In genomic region chr1:3504151-3504822, GRCh38 we compare ENCODE assay signal across 10 cellular contexts. TPM values are rescaled to one million over a fixed set of nuclear protein-coding genes. Genes with fewer than 3 reads are reported as not detected.
DNase-seq lines count a peak whose midpoint lies in the region; ATAC-seq and TF ChIP-seq lines count a peak whose summit lies in the region.
"Had no signal": no experiment of that assay in that cellular context is flagged by ENCODE, and none has a peak within 500 bp of the region (broad histone marks: within the 10 kb centered on the region; RNA-seq: fewer than 3 reads in every experiment).

No MANE protein-coding gene starts in this region.

- no peak overlapping the region for H3K4me3 Mint-ChIP-seq in T-cell
- H3K4me3 Mint-ChIP-seq: dendritic cell treated with granulocyte-macrophage colony-stimulating factor and Interleukin-4, amounts not matched to agents 40 ng/mL and 50 ng/mL, for 4 days had no signal

- H3K36me3 ChIP-seq in HCT116 (ENCODE audit: control insufficient read depth in 1 of 2, insufficient read depth in 2 of 2, low read length in 2 of 2): no peaks in the 10 kb centered on the region
- H3K36me3 ChIP-seq in smooth muscle cell (ENCODE audit: low read depth): no peaks in the 10 kb centered on the region

- no TSS peak for BruUV-seq in HCT116 (replicated peaks; lab: Mats Ljungman, UMichigan)

- POLR2A ChIA-PET in HCT116 (lab: Charles Lee): no interaction called here
- POLR2A ChIA-PET in T-cell (lab: Charles Lee): no interaction called here

- no peaks in the 10 kb centered on the region for H3F3A ChIP-seq in smooth muscle cell (ENCODE audit: low read depth)

- DNase-seq in HCT116 (ENCODE audit: low read depth, low spot score) (peak; percentile 48), astrocyte of the hippocampus (ENCODE audit: low read depth, low spot score) (peak; percentile 87), hypothalamus (lab: John Stamatoyannopoulos, UW) (peak in 39 of 51 donors; percentile 5 to 85 (median 57)), smooth muscle cell (lab: John Stamatoyannopoulos, UW; ENCODE audit: unreplicated experiment) (no peak), T-cell (no peak)

- TF ChIP-seq CTCF in HCT116 (IDR thresholded peaks at IDR 0.05 in 2 of 3, conservative IDR thresholded peaks at IDR 0.05 in 1 of 3; ENCODE audit: borderline replicate concordance in 1 of 3, insufficient read depth in 1 of 3, low read depth in 2 of 3, low read length in 2 of 3) (no peak), smooth muscle cell (IDR thresholded peaks at IDR 0.05; ENCODE audit: borderline replicate concordance, insufficient read depth, poor library complexity, severe bottlenecking) (no peak)

- no peaks in the 10 kb centered on the region for H3K79me2 ChIP-seq in HCT116 (ENCODE audit: insufficient read depth, low read length)
- H3K79me2 ChIP-seq in smooth muscle cell (ENCODE audit: low read depth): no peaks in the 10 kb centered on the region
- H3K79me2 ChIP-seq: parathyroid adenoma had no signal

- RAD21 ChIA-PET in HCT116 (lab: Charles Lee; ENCODE audit: low non-redundant PET in 1 of 2, low total read pairs in 2 of 2, uncharacterized antibody in 2 of 2, unreplicated experiment in 2 of 2): no interaction called here

- H3K9me3 Mint-ChIP-seq in T-cell: no peaks in the 10 kb centered on the region
- H3K9me3 Mint-ChIP-seq: dendritic cell treated with granulocyte-macrophage colony-stimulating factor and Interleukin-4, amounts not matched to agents 40 ng/mL and 50 ng/mL, for 4 days had no signal

- H3K4me1 Mint-ChIP-seq in T-cell: no peaks in the 10 kb centered on the region

- H3K4me3 ChIP-seq in HCT116 (replicated peaks in 1 of 2; ENCODE audit: low read depth in 1 of 2, low read length in 2 of 2) (peak overlapping the region in 1 of 2 experiments; percentile 25; a peak in 1 of 4 replicates), smooth muscle cell (no peak overlapping the region)

- H3K27ac Mint-ChIP-seq in T-cell: no peak overlapping the region
- H3K27ac Mint-ChIP-seq: dendritic cell treated with granulocyte-macrophage colony-stimulating factor and Interleukin-4, amounts not matched to agents 40 ng/mL and 50 ng/mL, for 4 days had no signal

- H3K9me2 ChIP-seq in HCT116 (ENCODE audit: insufficient read depth): no peaks in the 10 kb centered on the region

- H3K9ac ChIP-seq in HCT116 (ENCODE audit: low read length) (peak overlapping the region; percentile 40), smooth muscle cell (ENCODE audit: low read depth) (no peak overlapping the region)
- H3K9ac ChIP-seq: parathyroid adenoma had no signal

- no peak overlapping the region for H2AFZ ChIP-seq in HCT116 (ENCODE audit: low read depth, low read length, poor library complexity, severe bottlenecking)
- H2AFZ ChIP-seq in smooth muscle cell (ENCODE audit: low read depth): no peak overlapping the region
- H2AFZ ChIP-seq: parathyroid adenoma had no signal

- no peaks in the 10 kb centered on the region for H3K9me3 ChIP-seq in HCT116 (ENCODE audit: control insufficient read depth in 1 of 2, insufficient read depth in 1 of 2, low read depth in 1 of 2, low read length in 2 of 2)
- H3K9me3 ChIP-seq in smooth muscle cell (replicated peaks; ENCODE audit: low read depth): no peaks in the 10 kb centered on the region

- H4K20me1 ChIP-seq in HCT116 (ENCODE audit: insufficient read depth) (no peaks in the 10 kb centered on the region), smooth muscle cell (ENCODE audit: low read depth) (peaks cover 6% of the 10 kb centered on the region)

- H3K27ac ChIP-seq in HCT116 (ENCODE audit: low read depth, low read length): no peak overlapping the region; the same call in 1 of the 2 replicates
- peak overlapping the region; percentile 28 for H3K27ac ChIP-seq in smooth muscle cell (ENCODE audit: low read depth)
- H3K27ac ChIP-seq: parathyroid adenoma had no signal

- WGBS in smooth muscle cell (ENCODE audit: low lambda C conversion rate): 78% methylated on average over 27 of the region's 31 CpGs

- no peak for TF ChIP-seq RAD21 in HCT116 (IDR thresholded peaks at IDR 0.05; ENCODE audit: low read depth)

- ATAC-seq in HCT116: peak; percentile 80
- ATAC-seq in HG02588 (IDR thresholded peaks at IDR 0.05; ENCODE audit: unreplicated experiment): no peak
- ATAC-seq in GM18870 (IDR thresholded peaks at IDR 0.05; ENCODE audit: unreplicated experiment): no peak
- ATAC-seq in T-cell (replicated peaks in 1 of 4): no peak
- ATAC-seq in GM18517 (IDR thresholded peaks at IDR 0.05; ENCODE audit: unreplicated experiment): no peak

- H3K27me3 ChIP-seq in HCT116 (ENCODE audit: insufficient read depth, low read length) (no peaks in the 10 kb centered on the region), smooth muscle cell (ENCODE audit: low read depth) (no peaks in the 10 kb centered on the region)

- CTCF ChIA-PET in HCT116 (lab: Charles Lee): no interaction called here
- CTCF ChIA-PET in T-cell (lab: Charles Lee): no interaction called here

- peak overlapping the region; percentile 61 for H3K4me2 ChIP-seq in HCT116 (ENCODE audit: low read length)
- H3K4me2 ChIP-seq in smooth muscle cell: no peak overlapping the region

- H3K36me3 Mint-ChIP-seq in T-cell: peaks cover 9% of the 10 kb centered on the region

- TF ChIP-seq POLR2A in HCT116 (IDR thresholded peaks at IDR 0.05; ENCODE audit: borderline replicate concordance, extremely low read depth, insufficient read depth, insufficient read length): no peak

- peaks cover 7 to 47% of the 10 kb centered on the region in 2 experiments; a peak in 3 of 4 replicates for H3K4me1 ChIP-seq in HCT116 (ENCODE audit: control insufficient read depth in 1 of 2, insufficient read depth in 2 of 2, low read length in 2 of 2)
- H3K4me1 ChIP-seq in smooth muscle cell (ENCODE audit: low read depth): no peaks in the 10 kb centered on the region
- H3K4me1 ChIP-seq: parathyroid adenoma had no signal

- intact Hi-C loops in HCT116 (cut with micrococcal nuclease): no loop called here

- no peaks in the 10 kb centered on the region for H3K27me3 Mint-ChIP-seq in T-cell
- H3K27me3 Mint-ChIP-seq: dendritic cell treated with granulocyte-macrophage colony-stimulating factor and Interleukin-4, amounts not matched to agents 40 ng/mL and 50 ng/mL, for 4 days had no signal

TF ChIP-seq in HCT116, 20 proteins besides CTCF, POLR2A, EP300 and RAD21:
- TF ChIP-seq YY1 (IDR thresholded peaks at IDR 0.05; ENCODE audit: extremely low read depth, insufficient replicate concordance, low read depth, low read length) (peak; percentile 73), POLR2AphosphoS5 (IDR thresholded peaks at IDR 0.05; ENCODE audit: low read depth, low read length) (peak; percentile 57), EZH2phosphoT487 (IDR thresholded peaks at IDR 0.05; ENCODE audit: borderline replicate concordance) (no peak)
TF ChIP-seq in HCT116: peak in this region for 2.

RNA-seq across cellular contexts. Expression of gene ARHGEF16, which starts 49.8 kb away (rescaled TPM):
- total RNA-seq in HCT116 (2021; ENCODE audit: unreplicated experiment): 37.4 TPM
- polyA plus RNA-seq in HCT116 (2012): 29.5 and 34.9 TPM in 2 replicates
- total RNA-seq in smooth muscle cell: 5.0 and 6.9 TPM in 2 replicates
- 4.6 and 9.6 TPM in 2 replicates for polyA plus RNA-seq in smooth muscle cell
- total RNA-seq in T-cell: under 1 TPM in 4 of 5 donors, not detected in 1; 0.22 to 0.44 (median 0.29) TPM

Comparison
In these comparisons a context has a peak if more than half of its experiments do, and no peak if none do; other contexts are left out.
1. DNase-seq: peak in HCT116 (single experiment), astrocyte of the hippocampus (single experiment) and hypothalamus (39 of 51); none in smooth muscle cell (single experiment) and T-cell (0 of 34).